In the genomic region with DNA sequence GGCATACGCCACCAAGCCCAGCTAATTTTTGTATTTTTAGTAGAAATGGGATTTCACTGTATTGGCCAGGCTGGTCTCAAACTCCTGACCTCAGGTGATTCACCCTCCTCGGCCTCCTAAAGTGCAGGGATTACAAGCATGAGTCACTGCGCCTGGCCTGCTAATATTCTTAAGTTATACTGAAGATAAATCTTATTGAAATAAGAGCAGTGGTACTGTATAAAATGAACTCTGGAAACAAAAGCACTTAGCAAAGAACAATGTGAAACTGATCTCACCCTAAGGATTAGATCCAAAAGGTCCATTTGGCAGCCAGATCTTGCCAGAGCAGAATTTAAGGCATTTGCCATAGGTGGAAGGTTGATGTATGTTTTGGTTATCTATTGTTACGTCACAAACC, we compare ENCODE assay signal across 26 cellular contexts. TPM values are rescaled to one million over a fixed set of nuclear protein-coding genes. Genes with fewer than 3 reads are reported as not detected.
DNase-seq lines count a peak whose midpoint lies in the region; ATAC-seq and TF ChIP-seq lines count a peak whose summit lies in the region.
"Had no signal": no experiment of that assay in that cellular context is flagged by ENCODE, and none has a peak within 500 bp of the region (broad histone marks: within the 10 kb centered on the region; RNA-seq: fewer than 3 reads in every experiment).

No MANE protein-coding gene starts in this region.

- peak; percentile 80 for DNase-seq in ELR (ENCODE audit: low read depth)
- peak; percentile 47 for DNase-seq in PC-3
- DNase-seq in mammary epithelial cell, result peak; percentile 24
- DNase-seq in renal cortical epithelial cell (ENCODE audit: low read depth), result peak; percentile 23
- DNase-seq in NCI-H187 treated with DMSO at 0.1 percent for 48 hours (lab: John Stamatoyannopoulos, UW), result no peak
- DNase-seq in tibial nerve (ENCODE audit: low spot score in 2 of 2), result no peak
- DNase-seq in activated naive CD4-positive, alpha-beta T cell treated with anti-CD3 and anti-CD28 coated beads, Interleukin-2, amount 10 ng/mL, durations not matched to agents 7 days and 5 days, result no peak
- DNase-seq: activated CD4-positive, alpha-beta T cell treated with anti-CD3 and anti-CD28 coated beads for 36 hours; activated effector memory CD4-positive, alpha-beta T cell treated with anti-CD3 and anti-CD28 coated beads, Interleukin-2, amount 50 U/mL, for 16 hours; effector memory CD4-positive, alpha-beta T cell; erythroblast; foreskin melanocyte; MM.1S; NCI-H1417; NCI-H2081 treated with DMSO at 0.1 percent for 48 hours; NCI-H446; NCI-H82; right lobe of liver; stimulated activated CD4-positive, alpha-beta T cell treated with anti-CD3 and anti-CD28 coated beads, Interleukin-12 subunit alpha, Interleukin-12 subunit beta, amount 100 ng/mL, for 4 hours; stimulated activated CD4-positive, alpha-beta T cell treated with anti-CD3 and anti-CD28 coated beads, Interleukin-4, amount 100 ng/mL, for 1 hour; T-helper 17 cell; upper lobe of right lung had no signal

- POLR2A ChIA-PET in PC-3 (lab: Charles Lee; ENCODE audit: unreplicated experiment), result no interaction called here

- no peaks in the 10 kb centered on the region for H3K27me3 Mint-ChIP-seq in activated naive CD4-positive, alpha-beta T cell treated with anti-CD3 and anti-CD28 coated beads, Interleukin-2, amount 10 ng/mL, durations not matched to agents 7 days and 5 days
- H3K27me3 Mint-ChIP-seq: activated CD4-positive, alpha-beta T cell treated with anti-CD3 and anti-CD28 coated beads for 36 hours; IgD-negative memory B cell; T-helper 17 cell had no signal

- CTCF ChIA-PET in PC-3 (lab: Charles Lee) (no interaction called here), mammary epithelial cell (lab: Charles Lee; ENCODE audit: low non-redundant PET) (no interaction called here)
- CTCF ChIA-PET in activated naive CD4-positive, alpha-beta T cell treated with anti-CD3 and anti-CD28 coated beads, Interleukin-2, amount 10 ng/mL, durations not matched to agents 7 days and 5 days (lab: Charles Lee), result interaction anchor here (0.7 kb wide), 1 partner anchor 171 kb away, joined by 3 read pairs; no protein-coding TSS in a partner anchor

- no peaks in the 10 kb centered on the region for H3K79me2 ChIP-seq in PC-3 (ENCODE audit: low read length)
- H3K79me2 ChIP-seq in mammary epithelial cell (ENCODE audit: insufficient read depth, low read length), result no peaks in the 10 kb centered on the region

- H3K27ac Mint-ChIP-seq in activated naive CD4-positive, alpha-beta T cell treated with anti-CD3 and anti-CD28 coated beads, Interleukin-2, amount 10 ng/mL, durations not matched to agents 7 days and 5 days, result no peak overlapping the region
- H3K27ac Mint-ChIP-seq: activated CD4-positive, alpha-beta T cell treated with anti-CD3 and anti-CD28 coated beads for 36 hours; IgD-negative memory B cell; T-helper 17 cell had no signal

- H3K4me2 ChIP-seq in PC-3 (ENCODE audit: low read length) (0 out of 2 replicates have a peak overlapping the region, but pooled peaks have one; percentile 6), mammary epithelial cell (ENCODE audit: insufficient read depth, low read depth, low read length) (no peak overlapping the region)
- H3K4me2 ChIP-seq: BLaER1 treated with 17β-estradiol and CSF1 and Interleukin-3, amounts not matched to agents 10 nM and 100 nM had no signal

- H3K4me1 Mint-ChIP-seq in activated naive CD4-positive, alpha-beta T cell treated with anti-CD3 and anti-CD28 coated beads, Interleukin-2, amount 10 ng/mL, durations not matched to agents 7 days and 5 days, result no peaks in the 10 kb centered on the region
- H3K4me1 Mint-ChIP-seq: activated CD4-positive, alpha-beta T cell treated with anti-CD3 and anti-CD28 coated beads for 36 hours; T-helper 17 cell had no signal

- TF ChIP-seq POLR2A in tibial nerve (IDR thresholded peaks at IDR 0.05), result no peak

- no peaks in the 10 kb centered on the region for H3K9me3 Mint-ChIP-seq in activated naive CD4-positive, alpha-beta T cell treated with anti-CD3 and anti-CD28 coated beads, Interleukin-2, amount 10 ng/mL, durations not matched to agents 7 days and 5 days
- H3K9me3 Mint-ChIP-seq: IgD-negative memory B cell had no signal

- ATAC-seq in PC-3 (no peak; the same call in 1 of the 2 replicates), HG03565 (IDR thresholded peaks at IDR 0.05; ENCODE audit: unreplicated experiment) (no peak)
- ATAC-seq: activated CD4-positive, alpha-beta T cell treated with anti-CD3 and anti-CD28 coated beads for 36 hours; right lobe of liver; T-helper 17 cell; upper lobe of right lung had no signal

- no peaks in the 10 kb centered on the region for H3F3A ChIP-seq in PC-3 (ENCODE audit: low read length, unreplicated experiment)

- H3K27ac ChIP-seq in PC-3 (ENCODE audit: low read length), result no peak overlapping the region
- no peak overlapping the region for H3K27ac ChIP-seq in mammary epithelial cell (ENCODE audit: insufficient read depth, low read depth, low read length)
- H3K27ac ChIP-seq in tibial nerve, result no peak overlapping the region
- H3K27ac ChIP-seq: BLaER1 treated with 17β-estradiol and CSF1 and Interleukin-3, amounts not matched to agents 10 nM and 100 nM; coronary artery; right lobe of liver; upper lobe of right lung had no signal

- no peak overlapping the region for H3K4me3 Mint-ChIP-seq in activated naive CD4-positive, alpha-beta T cell treated with anti-CD3 and anti-CD28 coated beads, Interleukin-2, amount 10 ng/mL, durations not matched to agents 7 days and 5 days
- H3K4me3 Mint-ChIP-seq: activated CD4-positive, alpha-beta T cell treated with anti-CD3 and anti-CD28 coated beads for 36 hours had no signal

- H3K36me3 Mint-ChIP-seq in activated naive CD4-positive, alpha-beta T cell treated with anti-CD3 and anti-CD28 coated beads, Interleukin-2, amount 10 ng/mL, durations not matched to agents 7 days and 5 days, result no peaks in the 10 kb centered on the region

- WGBS in mammary epithelial cell (ENCODE audit: low coverage, missing lambda C conversion rate), result 84% methylated on average over 4 of the region's 4 CpGs
- WGBS in tibial nerve, 2 donors, result 74 to 85% methylated on average over 4 of the region's 4 CpGs

- H3K9ac ChIP-seq in PC-3 (ENCODE audit: low read length) (no peak overlapping the region), mammary epithelial cell (ENCODE audit: insufficient read depth, low read length) (no peak overlapping the region)
- H3K9ac ChIP-seq: BLaER1 treated with 17β-estradiol and CSF1 and Interleukin-3, amounts not matched to agents 10 nM and 100 nM had no signal

- H3K4me3 ChIP-seq in PC-3 (ENCODE audit: low read length), result no peak overlapping the region
- no peak overlapping the region for H3K4me3 ChIP-seq in mammary epithelial cell (replicated peaks in 1 of 3; ENCODE audit: insufficient read depth in 1 of 3, low read depth in 2 of 3, low read length in 3 of 3)
- H3K4me3 ChIP-seq in tibial nerve, result no peak overlapping the region
- H3K4me3 ChIP-seq: BLaER1 treated with 17β-estradiol and CSF1 and Interleukin-3, amounts not matched to agents 10 nM and 100 nM; coronary artery; right lobe of liver; upper lobe of right lung had no signal

- H3K4me1 ChIP-seq in PC-3 (ENCODE audit: insufficient read depth, low read length), result peaks cover 4% of the 10 kb centered on the region; the same call in 1 of the 2 replicates
- H3K4me1 ChIP-seq in mammary epithelial cell (ENCODE audit: insufficient read depth, low read length), result no peaks in the 10 kb centered on the region
- peaks cover 0 to 9% (median 0%) of the 10 kb centered on the region in 4 donors for H3K4me1 ChIP-seq in tibial nerve

- no peaks in the 10 kb centered on the region for H3K9me2 ChIP-seq in PC-3 (replicated peaks; ENCODE audit: low read length)

- H3K9me3 ChIP-seq in PC-3 (ENCODE audit: low read length) (no peaks in the 10 kb centered on the region), mammary epithelial cell (replicated peaks; ENCODE audit: insufficient read depth, low read length) (no peaks in the 10 kb centered on the region), tibial nerve (no peaks in the 10 kb centered on the region)
- H3K9me3 ChIP-seq: right lobe of liver, upper lobe of right lung had no signal

- H3K36me3 ChIP-seq in PC-3 (ENCODE audit: low read depth, low read length) (peaks cover 4% of the 10 kb centered on the region; the same call in 1 of the 2 replicates), mammary epithelial cell (ENCODE audit: insufficient read depth, low read length) (no peaks in the 10 kb centered on the region), tibial nerve (peaks cover 0 to 13% (median 0%) of the 10 kb centered on the region in 3 donors)
- H3K36me3 ChIP-seq: right lobe of liver, upper lobe of right lung had no signal

- H4K20me1 ChIP-seq in PC-3 (ENCODE audit: low read length) (no peaks in the 10 kb centered on the region), mammary epithelial cell (ENCODE audit: insufficient read depth, low read length) (no peaks in the 10 kb centered on the region)

- dilution Hi-C loops in mammary epithelial cell (cut with HindIII; ENCODE audit: low sequenced_read_pairs), result no loop called here

- H2AFZ ChIP-seq in PC-3 (ENCODE audit: low read length), result no peak overlapping the region
- no peak overlapping the region for H2AFZ ChIP-seq in mammary epithelial cell (ENCODE audit: low read depth, low read length)

- intact Hi-C loops in PC-3 (cut with micrococcal nuclease), result no loop called here
- intact Hi-C loops in mammary epithelial cell (cut with micrococcal nuclease), result no loop called here

- in situ Hi-C loops in mammary epithelial cell (cut with MboI; ENCODE audit: low sequenced_read_pairs in 2 of 2), result no loop called here

- TF ChIP-seq CTCF in PC-3 (conservative IDR thresholded peaks at IDR 0.05; ENCODE audit: low read depth, low read length) (no peak), mammary epithelial cell (conservative IDR thresholded peaks at IDR 0.05 in 1 of 2, IDR thresholded peaks at IDR 0.05 in 1 of 2; ENCODE audit: extremely low read depth in 1 of 2, insufficient read depth in 1 of 2, low read depth in 1 of 2, low read length in 2 of 2) (no peak), tibial nerve (IDR thresholded peaks at IDR 0.05) (no peak)

- BruUV-seq in PC-3 (replicated peaks; lab: Mats Ljungman, UMichigan), result no TSS peak
- BruUV-seq in mammary epithelial cell (replicated peaks; lab: Mats Ljungman, UMichigan), result no TSS peak

- TF ChIP-seq EP300 in tibial nerve (IDR thresholded peaks at IDR 0.05), result no peak

- H3K27me3 ChIP-seq in PC-3 (ENCODE audit: low read length) (no peaks in the 10 kb centered on the region), mammary epithelial cell (ENCODE audit: insufficient read depth, low read length) (no peaks in the 10 kb centered on the region), tibial nerve (no peaks in the 10 kb centered on the region)
- H3K27me3 ChIP-seq: BLaER1 treated with 17β-estradiol and CSF1 and Interleukin-3, amounts not matched to agents 10 nM and 100 nM; right lobe of liver; upper lobe of right lung had no signal

RNA-seq across cellular contexts. Expression of a gene that starts 27.1 kb away (rescaled TPM):
- 24.3 and 43.3 TPM in 2 replicates for total RNA-seq in PC-3 (2014; rRNA removed)
- total RNA-seq in mammary epithelial cell, result 10 to 100 TPM; 27.5 to 31.7 TPM
- 32.6 TPM for polyA plus RNA-seq in mammary epithelial cell
- polyA minus RNA-seq in mammary epithelial cell, result 36.9 TPM
- 27.0 and 30.0 TPM in 2 replicates for total RNA-seq in renal cortical epithelial cell
- 10 to 100 TPM; 44.9 to 77.6 (median 63.5) TPM for total RNA-seq in tibial nerve

Comparison
In these comparisons a context has a peak if more than half of its experiments do, and no peak if none do; other contexts are left out.
1. DNase-seq: peak in ELR (single experiment), PC-3 (single experiment), mammary epithelial cell (single experiment) and renal cortical epithelial cell (single experiment); none in NCI-H187 treated with DMSO at 0.1 percent for 48 hours (single experiment), tibial nerve (0 of 2) and activated naive CD4-positive, alpha-beta T cell treated with anti-CD3 and anti-CD28 coated beads, Interleukin-2, amount 10 ng/mL, durations not matched to agents 7 days and 5 days (single experiment).